Comparison of ENCODE assay signal across 16 cellular contexts in genomic region chr1:33893147-33893830, GRCh38. TPM values are rescaled to one million over a fixed set of nuclear protein-coding genes. Genes with fewer than 3 reads are reported as not detected.
DNase-seq lines count a peak whose midpoint lies in the region; ATAC-seq, FAIRE-seq and TF ChIP-seq lines count a peak whose summit lies in the region.
"Had no signal": no experiment of that assay in that cellular context is flagged by ENCODE, and none has a peak within 500 bp of the region (broad histone marks: within the 10 kb centered on the region; RNA-seq: fewer than 3 reads in every experiment).

No MANE protein-coding gene starts in this region.

- WGBS in heart left ventricle, 4 donors, result 14 to 44% (median 33%) methylated on average over 3 of the region's 3 CpGs
- 51 to 59% methylated on average over 3 of the region's 3 CpGs for WGBS in pancreas, 2 donors

- no peak overlapping the region for H3K4me3 ChIP-seq in AG09309 (ENCODE audit: control insufficient read depth, low read depth, low read length)
- H3K4me3 ChIP-seq in astrocyte of the spinal cord (ENCODE audit: low read depth, low read length), result no peak overlapping the region
- H3K4me3 ChIP-seq in heart left ventricle, result no peak overlapping the region
- H3K4me3 ChIP-seq in pancreas, result no peak overlapping the region

- ATAC-seq in heart left ventricle (peak in 3 of 4 donors; percentile 83 to 95 (median 92)), pancreas (peak in 3 of 4 donors; percentile 12 to 66 (median 39)), GM19455 (IDR thresholded peaks at IDR 0.05; ENCODE audit: unreplicated experiment) (no peak)
- ATAC-seq: activated T-helper 17 cell treated with anti-CD3 and anti-CD28 coated beads, Interleukin-2, amount 50 U/mL, for 72 hours; natural killer cell treated with Interleukin-12 subunit alpha and Interleukin-12 subunit beta and Interleukin-15 and Interleukin-18, amount 100 ng/mL, for 72 hours; PC-3 had no signal

- H3K27ac ChIP-seq in heart left ventricle (peak overlapping the region in 8 of 12 donors; percentile 0 to 62 (median 18)), pancreas (no peak overlapping the region)

- H3K36me3 ChIP-seq in heart left ventricle (no peaks in the 10 kb centered on the region), pancreas (no peaks in the 10 kb centered on the region)

- in situ Hi-C loops in astrocyte of the spinal cord (cut with HindIII; ENCODE audit: low sequenced_read_pairs), result no loop called here

- TF ChIP-seq POLR2A in heart left ventricle (IDR thresholded peaks at IDR 0.05), result no peak

- H3K9me3 ChIP-seq in heart left ventricle (no peaks in the 10 kb centered on the region), pancreas (no peaks in the 10 kb centered on the region)

- no peak for FAIRE-seq in pancreas (lab: Jason Lieb, UNC)

- peaks cover 0 to 14% (median 0%) of the 10 kb centered on the region in 12 donors for H3K4me1 ChIP-seq in heart left ventricle
- no peaks in the 10 kb centered on the region for H3K4me1 ChIP-seq in pancreas

- intact Hi-C loops in heart left ventricle (cut with DNase I) (no loop called here), pancreas (cut with DNase I) (no loop called here)

- DNase-seq in AG09309 (ENCODE audit: low read depth), result peak; percentile 94
- peak; percentile 27 for DNase-seq in astrocyte of the spinal cord (ENCODE audit: low read depth, low spot score)
- no peak for DNase-seq in heart left ventricle
- DNase-seq in pancreas, result no peak
- DNase-seq in NCI-H1930 (lab: John Stamatoyannopoulos, UW), result no peak
- no peak for DNase-seq in SKM-1 (lab: John Stamatoyannopoulos, UW; ENCODE audit: unreplicated experiment)
- DNase-seq in activated CD4-positive, alpha-beta T cell treated with anti-CD3 and anti-CD28 coated beads, Interleukin-2, amount 50 U/mL, for 4 hours, result no peak
- DNase-seq: DMS53, MM.1S, NCI-H2171 treated with DMSO at 0.1 percent for 48 hours, PC-3 had no signal

- H3K27me3 ChIP-seq in heart left ventricle, result peaks cover 0 to under 1% (median 0%) of the 10 kb centered on the region in 9 donors
- no peaks in the 10 kb centered on the region for H3K27me3 ChIP-seq in pancreas

- TF ChIP-seq CTCF in AG09309 (IDR thresholded peaks at IDR 0.05; ENCODE audit: control insufficient read depth, insufficient read depth, low read depth, low read length, missing control alignments) (no peak), astrocyte of the spinal cord (IDR thresholded peaks at IDR 0.05; ENCODE audit: low read depth, low read length) (no peak), heart left ventricle (IDR thresholded peaks at IDR 0.05) (no peak), pancreas (IDR thresholded peaks at IDR 0.05) (no peak)

RNA-seq across cellular contexts. Expression of gene HMGB4, which starts 29.4 kb away (rescaled TPM):
- total RNA-seq in heart left ventricle (not detected), pancreas (not detected)
- polyA plus RNA-seq in heart left ventricle (not detected), pancreas (not detected)
- total RNA-seq: activated T-helper 17 cell treated with anti-CD3 and anti-CD28 coated beads, Interleukin-2, amount 50 U/mL, for 72 hours; natural killer cell treated with Interleukin-12 subunit alpha and Interleukin-12 subunit beta and Interleukin-15 and Interleukin-18, amount 100 ng/mL, for 72 hours; PC-3; T-helper 1 cell treated with Interleukin-12 subunit alpha and Interleukin-12 subunit beta and Interleukin-4 antibody, amounts not matched to agents 30 ng/mL and 1 ng/mL, for 36 hours had no signal
- polyA plus RNA-seq: esophagus had no signal

Comparison
In these comparisons a context has a peak if more than half of its experiments do, and no peak if none do; other contexts are left out.
1. DNase-seq: peak in AG09309 (single experiment) and astrocyte of the spinal cord (single experiment); none in heart left ventricle (0 of 5), pancreas (0 of 6), NCI-H1930 (0 of 2), SKM-1 (single experiment) and activated CD4-positive, alpha-beta T cell treated with anti-CD3 and anti-CD28 coated beads, Interleukin-2, amount 50 U/mL, for 4 hours (0 of 2).
2. H3K27ac ChIP-seq: peak in heart left ventricle (8 of 12); none in pancreas (0 of 4).